ENCODE assay signal across 19 cellular contexts in the genomic region with DNA sequence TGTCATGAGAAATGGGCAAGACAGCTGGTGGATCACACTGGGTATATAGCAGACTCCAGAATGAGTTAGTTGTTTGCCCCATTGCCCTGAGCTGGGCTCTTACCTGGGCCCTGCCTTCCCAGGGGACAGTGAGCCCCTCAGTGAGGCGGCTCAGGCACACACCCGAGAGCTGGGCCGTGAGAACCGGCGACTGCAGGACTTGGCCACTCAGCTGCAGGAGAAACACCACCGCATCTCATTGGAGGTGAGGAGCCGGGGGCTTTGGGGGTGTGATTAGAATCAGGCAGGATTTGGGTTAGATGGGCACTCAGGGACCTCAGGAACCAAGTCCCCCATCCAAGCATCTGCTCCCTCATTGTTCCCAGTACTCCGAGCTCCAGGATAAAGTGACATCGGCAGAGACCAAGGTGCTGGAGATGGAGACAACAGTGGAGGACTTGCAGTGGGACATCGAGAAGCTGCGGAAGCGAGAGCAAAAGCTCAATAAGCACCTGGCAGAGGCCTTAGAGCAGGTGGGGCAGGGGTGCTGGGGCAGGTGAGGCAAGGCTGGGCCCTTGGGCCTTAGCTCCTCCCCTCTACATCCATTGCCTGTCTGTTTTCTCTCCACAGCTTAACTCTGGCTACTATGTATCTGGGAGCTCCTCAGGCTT.
"Had no signal": no experiment of that assay in that cellular context is flagged by ENCODE, and none has a peak within 500 bp of the region (broad histone marks: within the 10 kb centered on the region; RNA-seq: fewer than 3 reads in every experiment).

No MANE protein-coding gene starts in this region.

- H2AFZ ChIP-seq: hepatocyte had no signal

- H3K9me3 Mint-ChIP-seq: endodermal cell had no signal

- H3K27ac ChIP-seq: coronary artery, foreskin keratinocyte, hepatocyte, ovary, right atrium auricular region, stomach, thoracic aorta, transverse colon had no signal

- H3K4me2 ChIP-seq: hepatocyte had no signal

- H3K27ac Mint-ChIP-seq: endodermal cell had no signal

- H3K9me3 ChIP-seq: ovary, right atrium auricular region, stomach, thoracic aorta, transverse colon had no signal

- H3K4me3 ChIP-seq: coronary artery, hepatocyte, ovary, right atrium auricular region, thoracic aorta, transverse colon had no signal

- H3K4me3 Mint-ChIP-seq: endodermal cell had no signal

- DNase-seq: effector CD4-positive, alpha-beta T cell; endodermal cell; erythroblast; foreskin keratinocyte; head of caudate nucleus; kidney glomerular epithelial cell; mesenchymal stem cell; midbrain; small intestine; stimulated activated CD4-positive, alpha-beta T cell treated with anti-CD3 and anti-CD28 coated beads, Interleukin-12 subunit alpha, Interleukin-12 subunit beta, amount 100 ng/mL, for 4 hours; stimulated activated naive CD4-positive, alpha-beta T cell; stomach; substantia nigra; transverse colon had no signal

- H3K27me3 ChIP-seq: foreskin keratinocyte, hepatocyte, ovary, right atrium auricular region, stomach, transverse colon had no signal

- H3K36me3 ChIP-seq: ovary had no signal

- ATAC-seq: foreskin keratinocyte had no signal
